Comparison of ENCODE assay signal across 23 cellular contexts in genomic region chr9:18594837-18595236, GRCh38.
"Had no signal": no experiment of that assay in that cellular context is flagged by ENCODE, and none has a peak within 500 bp of the region (broad histone marks: within the 10 kb centered on the region; RNA-seq: fewer than 3 reads in every experiment).

No MANE protein-coding gene starts in this region.

- H3K4me1 ChIP-seq: SJSA1 had no signal

- H3K4me3 ChIP-seq: K562, SJSA1, SK-N-MC had no signal

- ATAC-seq: HepG2, K562 had no signal

- FAIRE-seq: HepG2, K562, RCC 7860 had no signal

- H3K4me2 ChIP-seq: KMS-11 had no signal

- H3K27ac ChIP-seq: KMS-11, SJSA1, SK-N-MC had no signal

- H3K9ac ChIP-seq: KMS-11 had no signal

- DNase-seq: Kasumi-1, MV-4-11, NCI-H1048, NCI-H1105, NCI-H1417, NCI-H1436 treated with DMSO at 0.1 percent for 48 hours, NCI-H1694, NCI-H187 treated with DMSO at 0.1 percent for 48 hours, NCI-H2029 treated with DMSO at 0.1 percent for 48 hours, NCI-H2171 treated with DMSO at 0.1 percent for 48 hours, NCI-H345, NCI-H510A treated with DMSO at 0.1 percent for 48 hours, NCI-H526, NCI-H774, Right ventricle myocardium superior, RPMI8226, SIG-M5 had no signal

- H3K36me3 ChIP-seq: SJSA1 had no signal

- H3K9me3 ChIP-seq: SJSA1 had no signal

- H3K27me3 ChIP-seq: SJSA1 had no signal
